In the genomic region with DNA sequence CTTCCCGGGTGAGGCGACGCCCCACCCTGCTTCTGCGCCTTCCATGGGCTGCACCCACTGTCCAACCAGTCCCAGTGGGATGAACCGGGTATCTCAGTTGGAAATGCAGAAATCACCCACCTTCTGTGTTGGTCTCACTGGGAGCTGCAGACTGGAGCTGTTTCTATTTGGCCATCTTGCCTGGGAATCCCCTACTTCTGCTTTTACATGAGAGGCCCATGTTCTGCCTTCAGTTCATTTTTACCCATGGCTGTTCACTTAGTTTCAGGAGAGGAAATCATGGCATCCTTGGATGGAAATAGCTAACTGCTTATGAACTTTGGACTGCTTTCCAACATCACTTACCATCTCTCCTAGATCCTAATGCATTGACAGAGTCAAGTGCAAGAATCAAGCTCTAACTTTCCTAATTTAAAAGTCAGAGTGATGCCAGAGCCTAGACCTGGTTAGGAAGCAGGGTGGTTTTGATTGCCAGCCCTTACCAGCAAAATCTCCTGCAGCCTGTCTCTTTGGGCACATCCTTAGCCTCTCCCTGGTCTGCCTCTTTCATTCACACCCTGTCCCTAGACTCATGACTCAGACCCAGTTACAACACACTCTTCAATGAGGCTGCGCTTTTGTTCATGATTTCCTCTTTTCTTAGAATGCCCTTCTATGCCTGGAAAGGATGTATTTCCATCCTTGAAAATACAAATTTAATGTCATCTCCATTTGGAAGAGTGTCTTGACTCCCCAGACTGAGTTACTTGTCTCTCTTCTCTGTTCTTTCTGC, we compare ENCODE assay signal across 1 cellular context.
TF ChIP-seq lines count a peak whose summit lies in the region.

No MANE protein-coding gene starts in this region.

TF ChIP-seq in GM23338, 12 proteins besides CTCF, POLR2A, EP300 and RAD21 (continued from another document):
- TF ChIP-seq, protein P1, sequence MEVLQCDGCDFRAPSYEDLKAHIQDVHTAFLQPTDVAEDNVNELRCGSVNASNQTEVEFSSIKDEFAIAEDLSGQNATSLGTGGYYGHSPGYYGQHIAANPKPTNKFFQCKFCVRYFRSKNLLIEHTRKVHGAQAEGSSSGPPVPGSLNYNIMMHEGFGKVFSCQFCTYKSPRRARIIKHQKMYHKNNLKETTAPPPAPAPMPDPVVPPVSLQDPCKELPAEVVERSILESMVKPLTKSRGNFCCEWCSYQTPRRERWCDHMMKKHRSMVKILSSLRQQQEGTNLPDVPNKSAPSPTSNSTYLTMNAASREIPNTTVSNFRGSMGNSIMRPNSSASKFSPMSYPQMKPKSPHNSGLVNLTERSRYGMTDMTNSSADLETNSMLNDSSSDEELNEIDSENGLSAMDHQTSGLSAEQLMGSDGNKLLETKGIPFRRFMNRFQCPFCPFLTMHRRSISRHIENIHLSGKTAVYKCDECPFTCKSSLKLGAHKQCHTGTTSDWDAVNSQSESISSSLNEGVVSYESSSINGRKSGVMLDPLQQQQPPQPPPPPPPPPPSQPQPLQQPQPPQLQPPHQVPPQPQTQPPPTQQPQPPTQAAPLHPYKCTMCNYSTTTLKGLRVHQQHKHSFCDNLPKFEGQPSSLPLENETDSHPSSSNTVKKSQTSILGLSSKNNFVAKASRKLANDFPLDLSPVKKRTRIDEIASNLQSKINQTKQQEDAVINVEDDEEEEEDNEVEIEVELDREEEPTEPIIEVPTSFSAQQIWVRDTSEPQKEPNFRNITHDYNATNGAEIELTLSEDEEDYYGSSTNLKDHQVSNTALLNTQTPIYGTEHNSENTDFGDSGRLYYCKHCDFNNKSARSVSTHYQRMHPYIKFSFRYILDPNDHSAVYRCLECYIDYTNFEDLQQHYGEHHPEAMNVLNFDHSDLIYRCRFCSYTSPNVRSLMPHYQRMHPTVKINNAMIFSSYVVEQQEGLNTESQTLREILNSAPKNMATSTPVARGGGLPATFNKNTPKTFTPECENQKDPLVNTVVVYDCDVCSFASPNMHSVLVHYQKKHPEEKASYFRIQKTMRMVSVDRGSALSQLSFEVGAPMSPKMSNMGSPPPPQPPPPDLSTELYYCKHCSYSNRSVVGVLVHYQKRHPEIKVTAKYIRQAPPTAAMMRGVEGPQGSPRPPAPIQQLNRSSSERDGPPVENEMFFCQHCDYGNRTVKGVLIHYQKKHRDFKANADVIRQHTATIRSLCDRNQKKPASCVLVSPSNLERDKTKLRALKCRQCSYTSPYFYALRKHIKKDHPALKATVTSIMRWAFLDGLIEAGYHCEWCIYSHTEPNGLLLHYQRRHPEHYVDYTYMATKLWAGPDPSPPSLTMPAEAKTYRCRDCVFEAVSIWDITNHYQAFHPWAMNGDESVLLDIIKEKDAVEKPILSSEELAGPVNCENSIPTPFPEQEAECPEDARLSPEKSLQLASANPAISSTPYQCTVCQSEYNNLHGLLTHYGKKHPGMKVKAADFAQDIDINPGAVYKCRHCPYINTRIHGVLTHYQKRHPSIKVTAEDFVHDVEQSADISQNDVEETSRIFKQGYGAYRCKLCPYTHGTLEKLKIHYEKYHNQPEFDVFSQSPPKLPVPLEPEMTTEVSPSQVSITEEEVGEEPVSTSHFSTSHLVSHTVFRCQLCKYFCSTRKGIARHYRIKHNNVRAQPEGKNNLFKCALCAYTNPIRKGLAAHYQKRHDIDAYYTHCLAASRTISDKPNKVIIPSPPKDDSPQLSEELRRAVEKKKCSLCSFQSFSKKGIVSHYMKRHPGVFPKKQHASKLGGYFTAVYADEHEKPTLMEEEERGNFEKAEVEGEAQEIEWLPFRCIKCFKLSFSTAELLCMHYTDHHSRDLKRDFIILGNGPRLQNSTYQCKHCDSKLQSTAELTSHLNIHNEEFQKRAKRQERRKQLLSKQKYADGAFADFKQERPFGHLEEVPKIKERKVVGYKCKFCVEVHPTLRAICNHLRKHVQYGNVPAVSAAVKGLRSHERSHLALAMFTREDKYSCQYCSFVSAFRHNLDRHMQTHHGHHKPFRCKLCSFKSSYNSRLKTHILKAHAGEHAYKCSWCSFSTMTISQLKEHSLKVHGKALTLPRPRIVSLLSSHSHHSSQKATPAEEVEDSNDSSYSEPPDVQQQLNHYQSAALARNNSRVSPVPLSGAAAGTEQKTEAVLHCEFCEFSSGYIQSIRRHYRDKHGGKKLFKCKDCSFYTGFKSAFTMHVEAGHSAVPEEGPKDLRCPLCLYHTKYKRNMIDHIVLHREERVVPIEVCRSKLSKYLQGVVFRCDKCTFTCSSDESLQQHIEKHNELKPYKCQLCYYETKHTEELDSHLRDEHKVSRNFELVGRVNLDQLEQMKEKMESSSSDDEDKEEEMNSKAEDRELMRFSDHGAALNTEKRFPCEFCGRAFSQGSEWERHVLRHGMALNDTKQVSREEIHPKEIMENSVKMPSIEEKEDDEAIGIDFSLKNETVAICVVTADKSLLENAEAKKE (CRISPR knock-in tag; IDR thresholded peaks at IDR 0.05), result no peak
- TF ChIP-seq POLR2AphosphoS5 (IDR thresholded peaks at IDR 0.05; ENCODE audit: low read depth) (no peak), ZNF114 (CRISPR knock-in tag; IDR thresholded peaks at IDR 0.05) (no peak), NANOG (IDR thresholded peaks at IDR 0.05; ENCODE audit: borderline replicate concordance) (no peak)
